8 cellular contexts compared by ENCODE assay signal in the genomic region with DNA sequence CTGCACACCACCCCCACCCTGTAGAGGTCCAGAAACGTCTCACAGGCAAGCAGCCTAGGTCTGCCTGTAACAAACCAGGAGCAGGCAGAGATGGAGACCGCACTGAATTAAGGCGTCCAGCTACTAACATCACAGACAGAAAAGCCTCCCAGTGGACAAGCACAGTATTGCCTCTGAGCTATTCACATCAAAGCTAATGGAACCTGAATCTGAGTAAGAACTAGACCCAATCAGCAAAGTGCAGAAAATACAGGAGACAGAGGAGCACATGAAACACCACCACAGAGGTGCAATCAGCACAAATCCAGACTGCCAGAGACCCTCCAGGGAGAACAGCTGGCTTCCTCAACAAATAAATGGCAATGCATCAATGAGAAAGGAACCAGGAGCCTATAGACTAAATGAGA. TPM values are rescaled to one million over a fixed set of nuclear protein-coding genes. Genes with fewer than 3 reads are reported as not detected.
DNase-seq lines count a peak whose midpoint lies in the region; ATAC-seq and TF ChIP-seq lines count a peak whose summit lies in the region.

No MANE protein-coding gene starts in this region.

- H3K4me1 Mint-ChIP-seq in activated CD4-positive, alpha-beta memory T cell treated with anti-CD3 and anti-CD28 coated beads, Interleukin-2, amount 10 ng/mL, durations not matched to agents 7 days and 5 days, result no peaks in the 10 kb centered on the region
- H3K4me1 Mint-ChIP-seq in naive thymus-derived CD4-positive, alpha-beta T cell, result peaks cover 0 to 6% (median 2%) of the 10 kb centered on the region in 7 donors

- intact Hi-C loops in esophagus muscularis mucosa (cut with DNase I) (no loop called here), thyroid gland (cut with DNase I) (no loop called here)
- intact Hi-C loops in naive thymus-derived CD4-positive, alpha-beta T cell (cut with micrococcal nuclease), result loop anchor here in 1 of 2 donors (1.0 to 2.0 kb wide), 3 partner anchors 23 to 257 kb away; partner anchors contain the start of gene PEMT

- POLR2A ChIA-PET in activated CD4-positive, alpha-beta memory T cell treated with anti-CD3 and anti-CD28 coated beads, Interleukin-2, amount 10 ng/mL, durations not matched to agents 7 days and 5 days (lab: Charles Lee), result interaction anchor here (1.1 kb wide), 1 partner anchor 22 kb away, joined by 5 read pairs; the partner anchor contains the start of gene PEMT
- POLR2A ChIA-PET in naive thymus-derived CD4-positive, alpha-beta T cell (lab: Charles Lee), result interaction anchor here (1.0 kb wide), 1 partner anchor 14 kb away, joined by 3 read pairs; no protein-coding TSS in a partner anchor

- H3K27me3 ChIP-seq in esophagus muscularis mucosa (no peaks in the 10 kb centered on the region), thyroid gland (no peaks in the 10 kb centered on the region)
- no peaks in the 10 kb centered on the region for H3K27me3 ChIP-seq in naive thymus-derived CD4-positive, alpha-beta T cell (ENCODE audit: control insufficient read depth in 2 of 2, insufficient read depth in 2 of 2, low read length in 2 of 2)

- CTCF ChIA-PET in activated CD4-positive, alpha-beta memory T cell treated with anti-CD3 and anti-CD28 coated beads, Interleukin-2, amount 10 ng/mL, durations not matched to agents 7 days and 5 days (lab: Charles Lee), result interaction anchor here (0.6 to 3.4 kb wide), 9 partner anchors 20 to 1174 kb away, joined by 3 to 16 read pairs (median 4); partner anchors contain the start of genes PEMT and RASD1
- CTCF ChIA-PET in naive thymus-derived CD4-positive, alpha-beta T cell (lab: Charles Lee), result interaction anchor here (0.6 to 1.8 kb wide), 9 partner anchors 15 to 259 kb away, joined by 3 to 9 read pairs (median 3); no protein-coding TSS in a partner anchor

- H3K9me3 Mint-ChIP-seq in activated CD4-positive, alpha-beta memory T cell treated with anti-CD3 and anti-CD28 coated beads, Interleukin-2, amount 10 ng/mL, durations not matched to agents 7 days and 5 days, result peaks cover 2% of the 10 kb centered on the region
- peaks cover 0 to 5% (median 2%) of the 10 kb centered on the region in 11 donors for H3K9me3 Mint-ChIP-seq in naive thymus-derived CD4-positive, alpha-beta T cell

- ATAC-seq in naive thymus-derived CD4-positive, alpha-beta T cell, result peak; percentile 89

- no peak overlapping the region for H3K27ac Mint-ChIP-seq in activated CD4-positive, alpha-beta memory T cell treated with anti-CD3 and anti-CD28 coated beads, Interleukin-2, amount 10 ng/mL, durations not matched to agents 7 days and 5 days
- H3K27ac Mint-ChIP-seq in naive thymus-derived CD4-positive, alpha-beta T cell, result peak overlapping the region in 1 of 9 donors; percentile 82

- H3K4me1 ChIP-seq in esophagus muscularis mucosa (peaks cover 0 to 10% (median 10%) of the 10 kb centered on the region in 4 donors), thyroid gland (peaks cover 0 to 19% of the 10 kb centered on the region in 2 donors)
- H3K4me1 ChIP-seq in naive thymus-derived CD4-positive, alpha-beta T cell (ENCODE audit: control insufficient read depth in 2 of 2, insufficient read depth in 2 of 2, low read length in 2 of 2), result no peaks in the 10 kb centered on the region

- H3K27me3 Mint-ChIP-seq in activated CD4-positive, alpha-beta memory T cell treated with anti-CD3 and anti-CD28 coated beads, Interleukin-2, amount 10 ng/mL, durations not matched to agents 7 days and 5 days, result no peaks in the 10 kb centered on the region
- H3K27me3 Mint-ChIP-seq in naive thymus-derived CD4-positive, alpha-beta T cell, result no peaks in the 10 kb centered on the region

- WGBS in esophagus muscularis mucosa, result 3% methylated on average over 3 of the region's 3 CpGs
- 0 to 3% methylated on average over 3 of the region's 3 CpGs for WGBS in thyroid gland, 2 donors

- H3K27ac ChIP-seq in esophagus muscularis mucosa (replicated peaks in 1 of 4) (no peak overlapping the region), thyroid gland (no peak overlapping the region)
- H3K27ac ChIP-seq in naive thymus-derived CD4-positive, alpha-beta T cell (ENCODE audit: low read depth, low read length), result no peak overlapping the region

- H3K36me3 Mint-ChIP-seq in activated CD4-positive, alpha-beta memory T cell treated with anti-CD3 and anti-CD28 coated beads, Interleukin-2, amount 10 ng/mL, durations not matched to agents 7 days and 5 days (ENCODE audit: low read depth), result no peaks in the 10 kb centered on the region
- peaks cover 0 to 3% (median 0%) of the 10 kb centered on the region in 5 donors for H3K36me3 Mint-ChIP-seq in naive thymus-derived CD4-positive, alpha-beta T cell

- no peak overlapping the region for H3K4me3 Mint-ChIP-seq in activated CD4-positive, alpha-beta memory T cell treated with anti-CD3 and anti-CD28 coated beads, Interleukin-2, amount 10 ng/mL, durations not matched to agents 7 days and 5 days
- no peak overlapping the region for H3K4me3 Mint-ChIP-seq in naive thymus-derived CD4-positive, alpha-beta T cell

- TF ChIP-seq CTCF in esophagus muscularis mucosa (IDR thresholded peaks at IDR 0.05), result peak; percentile 55 to 80 (median 57)
- peak; percentile 48 to 85 (median 72) for TF ChIP-seq CTCF in thyroid gland (IDR thresholded peaks at IDR 0.05)

- no peak for TF ChIP-seq EP300 in esophagus muscularis mucosa (IDR thresholded peaks at IDR 0.05)

- H3K9me3 ChIP-seq in esophagus muscularis mucosa (no peaks in the 10 kb centered on the region), thyroid gland (no peaks in the 10 kb centered on the region)
- no peaks in the 10 kb centered on the region for H3K9me3 ChIP-seq in naive thymus-derived CD4-positive, alpha-beta T cell (ENCODE audit: control insufficient read depth in 2 of 3, low read length in 3 of 3)

- no peaks in the 10 kb centered on the region for H3K36me3 ChIP-seq in esophagus muscularis mucosa
- H3K36me3 ChIP-seq in naive thymus-derived CD4-positive, alpha-beta T cell (ENCODE audit: control insufficient read depth in 2 of 3, insufficient read depth in 3 of 3, low read length in 3 of 3), result no peaks in the 10 kb centered on the region
- no peaks in the 10 kb centered on the region for H3K36me3 ChIP-seq in thyroid gland

- TF ChIP-seq POLR2A in esophagus muscularis mucosa (IDR thresholded peaks at IDR 0.05; ENCODE audit: low read depth) (no peak), thyroid gland (IDR thresholded peaks at IDR 0.05) (no peak)

- DNase-seq in D341Med (ENCODE audit: low spot score), result peak; percentile 63
- DNase-seq in HCEC 1CT, result peak; percentile 60
- peak; percentile 60 for DNase-seq in NCI-H460 (ENCODE audit: extremely low read depth, low read depth)
- DNase-seq in activated CD4-positive, alpha-beta memory T cell treated with anti-CD3 and anti-CD28 coated beads, Interleukin-2, amount 10 ng/mL, durations not matched to agents 7 days and 5 days, result peak; percentile 45
- DNase-seq in esophagus muscularis mucosa (ENCODE audit: extremely low spot score), result no peak
- DNase-seq in naive thymus-derived CD4-positive, alpha-beta T cell, result peak in 8 of 9 donors; percentile 15 to 54 (median 42)
- peak; percentile 65 to 66 for DNase-seq in thyroid gland
- DNase-seq in cerebellar nuclear complex (lab: John Stamatoyannopoulos, UW), result no peak

- H3K4me3 ChIP-seq in esophagus muscularis mucosa (no peak overlapping the region), thyroid gland (replicated peaks in 1 of 3) (no peak overlapping the region)
- H3K4me3 ChIP-seq in naive thymus-derived CD4-positive, alpha-beta T cell (ENCODE audit: low read length), result no peak overlapping the region

RNA-seq across cellular contexts. Expression of gene PEMT, which starts 22.2 kb away (rescaled TPM):
- total RNA-seq in NCI-H460 (2014; rRNA removed; shearing (Covaris generic)), result 84.7 and 120 TPM in 2 replicates
- 99.1 and 115 TPM in 2 replicates for polyA plus RNA-seq in NCI-H460 (2014; cell fraction: nucleus; rRNA removed)
- 10 to 100 TPM; 17.2 to 22.0 TPM for total RNA-seq in activated CD4-positive, alpha-beta memory T cell treated with anti-CD3 and anti-CD28 coated beads, Interleukin-2, amount 10 ng/mL, durations not matched to agents 7 days and 5 days
- total RNA-seq in esophagus muscularis mucosa (10 to 100 TPM; 17.7 to 24.8 (median 20.6) TPM), thyroid gland (10 to 100 TPM; 52.5 to 76.1 (median 62.6) TPM)
- 10 to 100 TPM in 4 of 5 experiments, 1 to 10 TPM in 1; 9.5 to 15.0 (median 12.1) TPM for total RNA-seq in naive thymus-derived CD4-positive, alpha-beta T cell
- polyA plus RNA-seq in naive thymus-derived CD4-positive, alpha-beta T cell, result 10 to 100 TPM; 22.7 to 34.1 TPM

Comparison
In these comparisons a context has a peak if more than half of its experiments do, and no peak if none do; other contexts are left out.
1. DNase-seq: peak in D341Med (single experiment), HCEC 1CT (single experiment), NCI-H460 (single experiment), activated CD4-positive, alpha-beta memory T cell treated with anti-CD3 and anti-CD28 coated beads, Interleukin-2, amount 10 ng/mL, durations not matched to agents 7 days and 5 days (single experiment), naive thymus-derived CD4-positive, alpha-beta T cell (8 of 9) and thyroid gland (2 of 2); none in esophagus muscularis mucosa (single experiment) and cerebellar nuclear complex (0 of 2).